Comparison of ENCODE assay signal across 8 cellular contexts in genomic region chr5:90866333-90866732, GRCh38.
DNase-seq lines count a peak whose midpoint lies in the region; TF ChIP-seq lines count a peak whose summit lies in the region.

No MANE protein-coding gene starts in this region.

- no peak overlapping the region for H3K4me3 Mint-ChIP-seq in neural progenitor cell

- H3K79me2 ChIP-seq in neural progenitor cell (ENCODE audit: low read depth), result no peaks in the 10 kb centered on the region

- H3K36me3 Mint-ChIP-seq in neural progenitor cell, result peaks cover 4% of the 10 kb centered on the region

- no peak overlapping the region for H3K4me2 ChIP-seq in neural progenitor cell

- H4K20me1 ChIP-seq in neural progenitor cell (ENCODE audit: low read depth), result no peaks in the 10 kb centered on the region

- no peak overlapping the region for H3K27ac Mint-ChIP-seq in neural progenitor cell

- H3K9me3 Mint-ChIP-seq in neural progenitor cell, result no peaks in the 10 kb centered on the region

- H3K4me3 ChIP-seq in neural progenitor cell, result no peak overlapping the region

- H3K9me3 ChIP-seq in neural progenitor cell (ENCODE audit: low read depth), result no peaks in the 10 kb centered on the region

- intact Hi-C loops in posterior cingulate gyrus (cut with DNase I), result loop anchor here (1.0 to 2.0 kb wide), 3 partner anchors 66 to 553 kb away; no protein-coding TSS in a partner anchor

- peaks cover 2% of the 10 kb centered on the region for H3K4me1 ChIP-seq in neural progenitor cell

- no peaks in the 10 kb centered on the region for H3K27me3 ChIP-seq in neural progenitor cell

- TF ChIP-seq CTCF in neural progenitor cell (IDR thresholded peaks at IDR 0.05), result peak; percentile 56

- H3K4me1 Mint-ChIP-seq in neural progenitor cell, result no peaks in the 10 kb centered on the region

- no peaks in the 10 kb centered on the region for H3F3A ChIP-seq in neural progenitor cell (ENCODE audit: low read depth)

- no peaks in the 10 kb centered on the region for H3K27me3 Mint-ChIP-seq in neural progenitor cell (ENCODE audit: insufficient read depth, low read depth)

- no peak overlapping the region for H2AFZ ChIP-seq in neural progenitor cell (replicated peaks)

- no peak overlapping the region for H3K9ac ChIP-seq in neural progenitor cell

- DNase-seq in NCI-H510A treated with DMSO at 0.1 percent for 48 hours (lab: John Stamatoyannopoulos, UW) (peak; percentile 60), NCI-H510A (lab: John Stamatoyannopoulos, UW) (no peak), HT1080 (ENCODE audit: low read depth) (peak; percentile 48), RPMI7951 (ENCODE audit: low read depth) (peak; percentile 24), epidermal melanocyte (ENCODE audit: insufficient read length, low spot score) (peak; percentile 42), neural progenitor cell (ENCODE audit: low spot score) (no peak), ecto neural progenitor cell (ENCODE audit: low spot score) (no peak), posterior cingulate gyrus (no peak)

- no peak overlapping the region for H3K27ac ChIP-seq in neural progenitor cell

- H3K36me3 ChIP-seq in neural progenitor cell, result no peaks in the 10 kb centered on the region

Comparison
In these comparisons a context has a peak if more than half of its experiments do, and no peak if none do; other contexts are left out.
1. DNase-seq: peak in NCI-H510A treated with DMSO at 0.1 percent for 48 hours (single experiment), HT1080 (single experiment), RPMI7951 (single experiment) and epidermal melanocyte (single experiment); none in NCI-H510A (single experiment), neural progenitor cell (single experiment), ecto neural progenitor cell (single experiment) and posterior cingulate gyrus (0 of 10).